Comparison of ENCODE assay signal across 8 cellular contexts in the genomic region with DNA sequence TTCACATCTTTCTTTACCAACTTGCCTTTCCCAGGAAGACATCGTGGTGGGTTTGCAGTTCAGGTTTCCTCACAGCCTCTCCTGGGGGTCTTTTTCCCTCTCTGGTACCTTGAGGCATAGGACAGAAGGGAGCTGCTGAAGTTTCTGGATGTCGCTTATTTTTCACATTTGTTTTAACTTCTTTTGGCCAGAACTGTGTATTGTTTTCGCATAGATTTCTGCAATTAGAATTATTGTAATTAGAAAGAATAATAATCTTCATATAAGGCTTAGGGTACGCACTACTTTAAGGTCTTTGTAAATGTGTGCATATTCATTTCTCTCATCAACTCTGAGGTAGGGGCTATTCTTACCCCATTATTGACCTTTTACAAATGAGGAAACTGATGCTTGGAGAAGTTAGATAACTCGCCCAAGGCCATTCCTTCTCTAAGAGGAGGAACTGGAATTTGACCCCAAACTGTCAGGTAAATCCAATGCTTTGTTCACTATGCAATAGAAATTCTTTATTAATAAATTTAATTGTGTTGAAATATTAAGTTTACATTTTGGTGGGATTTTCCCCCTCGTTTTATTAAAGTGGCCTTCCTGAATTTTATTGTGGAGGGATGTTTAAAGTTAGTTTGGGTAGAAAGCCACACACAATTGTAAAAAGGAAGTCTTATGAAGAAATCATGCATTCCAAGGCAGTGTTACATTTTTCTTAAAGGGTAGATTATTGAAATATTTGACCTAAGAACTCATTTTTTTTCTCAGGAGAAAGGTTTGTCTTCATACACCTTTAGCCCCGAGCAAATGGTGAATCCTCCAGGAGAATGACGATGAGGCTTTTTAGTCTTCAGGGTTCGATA. TPM values are rescaled to one million over a fixed set of nuclear protein-coding genes. Genes with fewer than 3 reads are reported as not detected.
DNase-seq lines count a peak whose midpoint lies in the region; ATAC-seq, FAIRE-seq and TF ChIP-seq lines count a peak whose summit lies in the region.

No MANE protein-coding gene starts in this region.

- H3K4me3 ChIP-seq in MM.1S (ENCODE audit: low read length) = peak overlapping the region; percentile 79

- H3K4me1 ChIP-seq in MM.1S (ENCODE audit: low read length) = peaks cover 54% of the 10 kb centered on the region

- H3K36me3 Mint-ChIP-seq in dendritic cell treated with granulocyte-macrophage colony-stimulating factor and Interleukin-4, amounts not matched to agents 40 ng/mL and 50 ng/mL, for 4 days (ENCODE audit: low read depth) = peaks cover 8% of the 10 kb centered on the region
- no peaks in the 10 kb centered on the region for H3K36me3 Mint-ChIP-seq in neural crest cell (ENCODE audit: low read depth)

- H3K79me2 ChIP-seq in MM.1S (ENCODE audit: low read length) = peaks cover 22% of the 10 kb centered on the region

- H3K9me3 ChIP-seq in MM.1S (replicated peaks; ENCODE audit: insufficient read depth, low read length) = no peaks in the 10 kb centered on the region

- H3K36me3 ChIP-seq in MM.1S (replicated peaks; ENCODE audit: insufficient read depth, low read length) = no peaks in the 10 kb centered on the region

- intact Hi-C loops in dendritic cell treated with granulocyte-macrophage colony-stimulating factor and Interleukin-4, amounts not matched to agents 40 ng/mL and 50 ng/mL, for 4 days (cut with micrococcal nuclease) = loop anchor here (5.0 kb wide), 1 partner anchor 88 kb away; no protein-coding TSS in a partner anchor

- peak overlapping the region; percentile 87 for H3K4me3 Mint-ChIP-seq in dendritic cell treated with granulocyte-macrophage colony-stimulating factor and Interleukin-4, amounts not matched to agents 40 ng/mL and 50 ng/mL, for 4 days
- H3K4me3 Mint-ChIP-seq in neural crest cell = peak overlapping the region; percentile 82

- no peak for FAIRE-seq in urothelium cell line (lab: Jason Lieb, UNC)

- H3K4me2 ChIP-seq in MM.1S (ENCODE audit: low read depth, low read length) = peak overlapping the region; percentile 92

- H3K27ac Mint-ChIP-seq in dendritic cell treated with granulocyte-macrophage colony-stimulating factor and Interleukin-4, amounts not matched to agents 40 ng/mL and 50 ng/mL, for 4 days = peak overlapping the region; percentile 99
- no peak overlapping the region for H3K27ac Mint-ChIP-seq in neural crest cell (ENCODE audit: unreplicated experiment)

- no peaks in the 10 kb centered on the region for H4K20me1 ChIP-seq in MM.1S (ENCODE audit: insufficient read depth, low read length)

- H2AFZ ChIP-seq in MM.1S (ENCODE audit: low read length) = peak overlapping the region; percentile 37; the same call in 1 of the 2 replicates

- H3K27me3 Mint-ChIP-seq in dendritic cell treated with granulocyte-macrophage colony-stimulating factor and Interleukin-4, amounts not matched to agents 40 ng/mL and 50 ng/mL, for 4 days = no peaks in the 10 kb centered on the region
- peaks cover 14% of the 10 kb centered on the region for H3K27me3 Mint-ChIP-seq in neural crest cell (ENCODE audit: low read depth)

- H3F3A ChIP-seq in MM.1S (ENCODE audit: insufficient read depth, low read length) = peaks cover 37% of the 10 kb centered on the region

- ATAC-seq in GM18517 (IDR thresholded peaks at IDR 0.05; ENCODE audit: unreplicated experiment) (no peak), omental fat pad (ENCODE audit: low FRiP score) (no peak)

- H3K9me3 Mint-ChIP-seq in dendritic cell treated with granulocyte-macrophage colony-stimulating factor and Interleukin-4, amounts not matched to agents 40 ng/mL and 50 ng/mL, for 4 days = no peaks in the 10 kb centered on the region
- H3K9me3 Mint-ChIP-seq in neural crest cell = no peaks in the 10 kb centered on the region

- no peak for TF ChIP-seq CTCF in MM.1S (IDR thresholded peaks at IDR 0.05; ENCODE audit: low read length)
- no peak for TF ChIP-seq CTCF in neural crest cell (conservative IDR thresholded peaks at IDR 0.05)
- no peak for TF ChIP-seq CTCF in omental fat pad (IDR thresholded peaks at IDR 0.05)

- H3K9me2 ChIP-seq in MM.1S (replicated peaks; ENCODE audit: insufficient read depth, low read length) = no peaks in the 10 kb centered on the region

- peak overlapping the region; percentile 96 for H3K9ac ChIP-seq in MM.1S (ENCODE audit: low read length)

- H3K27ac ChIP-seq in MM.1S (ENCODE audit: low read length) = peak overlapping the region; percentile 94

- DNase-seq in CD1c-positive myeloid dendritic cell (ENCODE audit: extremely low spot score) (peak; percentile 58), MM.1S (no peak), neural crest cell (ENCODE audit: low read depth, low spot score) (no peak), omental fat pad (ENCODE audit: low spot score) (no peak), NCI-H2196 treated with DMSO at 0.1 percent for 48 hours (lab: John Stamatoyannopoulos, UW; ENCODE audit: unreplicated experiment) (no peak), urothelium cell line (ENCODE audit: low spot score) (no peak)

- H3K4me1 Mint-ChIP-seq in dendritic cell treated with granulocyte-macrophage colony-stimulating factor and Interleukin-4, amounts not matched to agents 40 ng/mL and 50 ng/mL, for 4 days (ENCODE audit: low read depth) = peaks cover 34% of the 10 kb centered on the region
- H3K4me1 Mint-ChIP-seq in neural crest cell = peaks cover 57% of the 10 kb centered on the region

- H3K27me3 ChIP-seq in MM.1S (replicated peaks; ENCODE audit: insufficient read depth, low read length) = no peaks in the 10 kb centered on the region

RNA-seq across cellular contexts. Expression of a gene that starts 12.1 kb away (rescaled TPM):
- 186 and 199 TPM in 2 replicates for total RNA-seq in neural crest cell
- 100 to 1,000 TPM; 379 to 669 (median 479) TPM for total RNA-seq in omental fat pad
